In genomic region chr1:59771361-59771760, GRCh38 we compare ENCODE assay signal across 31 cellular contexts.
"Had no signal": no experiment of that assay in that cellular context is flagged by ENCODE, and none has a peak within 500 bp of the region (broad histone marks: within the 10 kb centered on the region; RNA-seq: fewer than 3 reads in every experiment).

No MANE protein-coding gene starts in this region.

- H3K9me3 ChIP-seq: MG63 had no signal

- H3K27me3 ChIP-seq: MG63 had no signal

- H3K36me3 ChIP-seq: MG63 had no signal

- H3K27ac ChIP-seq: KMS-11 had no signal

- H3K4me2 ChIP-seq: KMS-11 had no signal

- H3K4me3 ChIP-seq: MG63 had no signal

- H3K9ac ChIP-seq: KMS-11 had no signal

- DNase-seq: Karpas-422, Kasumi-1, KG1, MG63, MM.1S, MV-4-11, NCI-H1048, NCI-H1092, NCI-H1092 treated with DMSO at 0.1 percent for 48 hours, NCI-H1105, NCI-H1105 treated with DMSO at 0.1 percent for 48 hours, NCI-H1417, NCI-H1417 treated with DMSO at 0.1 percent for 48 hours, NCI-H1436, NCI-H1436 treated with DMSO at 0.1 percent for 48 hours, NCI-H146, NCI-H1694, NCI-H187, NCI-H187 treated with DMSO at 0.1 percent for 48 hours, NCI-H1930, NCI-H2029, NCI-H2029 treated with DMSO at 0.1 percent for 48 hours, NCI-H2081 treated with DMSO at 0.1 percent for 48 hours, NCI-H2107, NCI-H2171, NCI-H2227 treated with DMSO at 0.1 percent for 48 hours, NCI-H226, NCI-H345, NCI-H446, NCI-H446 treated with DMSO at 0.1 percent for 48 hours had no signal
